In genomic region chrX:153876112-153876491, GRCh38 we compare ENCODE assay signal across 18 cellular contexts. TPM values are rescaled to one million over a fixed set of nuclear protein-coding genes. Genes with fewer than 3 reads are reported as not detected.
"Had no signal": no experiment of that assay in that cellular context is flagged by ENCODE, and none has a peak within 500 bp of the region (broad histone marks: within the 10 kb centered on the region; RNA-seq: fewer than 3 reads in every experiment).

No MANE protein-coding gene starts in this region.

- H3K27ac ChIP-seq: ascending aorta, cardiac muscle cell, esophagus muscularis mucosa, left lung, skin epidermis, tibial artery, uterus, VCaP had no signal

- H3K4me3 ChIP-seq: ascending aorta, cardiac muscle cell, esophagus muscularis mucosa, left lung, mucosa of descending colon, skin epidermis, tibial artery, uterus had no signal

- H3K9me3 ChIP-seq: ascending aorta, esophagus muscularis mucosa, left lung, mucosa of descending colon, tibial artery, uterus had no signal

- H3K4me3 Mint-ChIP-seq: activated CD4-positive, alpha-beta T cell treated with anti-CD3 and anti-CD28 coated beads for 36 hours had no signal

- H3K27me3 ChIP-seq: ascending aorta, cardiac muscle cell had no signal

- H3K36me3 ChIP-seq: ascending aorta, cardiac muscle cell, esophagus muscularis mucosa, left lung, tibial artery, uterus had no signal

- H3K4me1 ChIP-seq: ascending aorta, esophagus muscularis mucosa, left lung, tibial artery, uterus had no signal

- FAIRE-seq: colon, keratinocyte had no signal

- DNase-seq: activated CD4-positive, alpha-beta T cell treated with anti-CD3 and anti-CD28 coated beads for 36 hours; right cardiac atrium; stimulated activated CD4-positive, alpha-beta T cell treated with anti-CD3 and anti-CD28 coated beads, Interleukin-15, amount 100 ng/mL, for 24 hours; tibial artery had no signal

- H3K27ac Mint-ChIP-seq: activated CD4-positive, alpha-beta T cell treated with anti-CD3 and anti-CD28 coated beads for 36 hours; progenitor cell of endocrine pancreas had no signal

- H3K36me3 Mint-ChIP-seq: naive thymus-derived CD8-positive, alpha-beta T cell had no signal

RNA-seq across cellular contexts. Expression of gene L1CAM, which starts 9.9 kb away (rescaled TPM):
- polyA plus RNA-seq: naive thymus-derived CD8-positive, alpha-beta T cell had no signal

RNA-seq across cellular contexts. Expression of gene AVPR2, which starts 28.4 kb away (rescaled TPM):
- total RNA-seq: activated CD4-positive, alpha-beta T cell treated with anti-CD3 and anti-CD28 coated beads for 36 hours; cardiac muscle cell; glomerular endothelial cell; naive thymus-derived CD8-positive, alpha-beta T cell; progenitor cell of endocrine pancreas; T-helper 1 cell treated with Interleukin-12 subunit alpha and Interleukin-12 subunit beta and Interleukin-4 antibody, amounts not matched to agents 30 ng/mL and 1 ng/mL, for 36 hours had no signal
- polyA plus RNA-seq: keratinocyte; naive thymus-derived CD8-positive, alpha-beta T cell had no signal
